Comparison of ENCODE assay signal across 1 cellular context in genomic region chr1:200972985-200973742, GRCh38.
TF ChIP-seq lines count a peak whose summit lies in the region.

No MANE protein-coding gene starts in this region.

TF ChIP-seq in SK-N-SH, 30 proteins besides CTCF, POLR2A, EP300 and RAD21 (continued from another document):
- TF ChIP-seq, protein P1, sequence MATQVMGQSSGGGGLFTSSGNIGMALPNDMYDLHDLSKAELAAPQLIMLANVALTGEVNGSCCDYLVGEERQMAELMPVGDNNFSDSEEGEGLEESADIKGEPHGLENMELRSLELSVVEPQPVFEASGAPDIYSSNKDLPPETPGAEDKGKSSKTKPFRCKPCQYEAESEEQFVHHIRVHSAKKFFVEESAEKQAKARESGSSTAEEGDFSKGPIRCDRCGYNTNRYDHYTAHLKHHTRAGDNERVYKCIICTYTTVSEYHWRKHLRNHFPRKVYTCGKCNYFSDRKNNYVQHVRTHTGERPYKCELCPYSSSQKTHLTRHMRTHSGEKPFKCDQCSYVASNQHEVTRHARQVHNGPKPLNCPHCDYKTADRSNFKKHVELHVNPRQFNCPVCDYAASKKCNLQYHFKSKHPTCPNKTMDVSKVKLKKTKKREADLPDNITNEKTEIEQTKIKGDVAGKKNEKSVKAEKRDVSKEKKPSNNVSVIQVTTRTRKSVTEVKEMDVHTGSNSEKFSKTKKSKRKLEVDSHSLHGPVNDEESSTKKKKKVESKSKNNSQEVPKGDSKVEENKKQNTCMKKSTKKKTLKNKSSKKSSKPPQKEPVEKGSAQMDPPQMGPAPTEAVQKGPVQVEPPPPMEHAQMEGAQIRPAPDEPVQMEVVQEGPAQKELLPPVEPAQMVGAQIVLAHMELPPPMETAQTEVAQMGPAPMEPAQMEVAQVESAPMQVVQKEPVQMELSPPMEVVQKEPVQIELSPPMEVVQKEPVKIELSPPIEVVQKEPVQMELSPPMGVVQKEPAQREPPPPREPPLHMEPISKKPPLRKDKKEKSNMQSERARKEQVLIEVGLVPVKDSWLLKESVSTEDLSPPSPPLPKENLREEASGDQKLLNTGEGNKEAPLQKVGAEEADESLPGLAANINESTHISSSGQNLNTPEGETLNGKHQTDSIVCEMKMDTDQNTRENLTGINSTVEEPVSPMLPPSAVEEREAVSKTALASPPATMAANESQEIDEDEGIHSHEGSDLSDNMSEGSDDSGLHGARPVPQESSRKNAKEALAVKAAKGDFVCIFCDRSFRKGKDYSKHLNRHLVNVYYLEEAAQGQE (IDR thresholded peaks at IDR 0.05; ENCODE audit: low read depth, low read length) = no peak
- TF ChIP-seq GABPA (IDR thresholded peaks at IDR 0.05; ENCODE audit: low read depth) (no peak), ZBTB33 (IDR thresholded peaks at IDR 0.05; ENCODE audit: borderline replicate concordance, low read depth) (no peak), POLR2AphosphoS5 (IDR thresholded peaks at IDR 0.05; ENCODE audit: low read depth, low read length) (no peak), FOXJ3 (CRISPR knock-in tag; IDR thresholded peaks at IDR 0.05) (no peak), RCOR1 (IDR thresholded peaks at IDR 0.05; ENCODE audit: low read length) (no peak), YY1 (IDR thresholded peaks at IDR 0.05; ENCODE audit: low read depth) (no peak), TAF1 (IDR thresholded peaks at IDR 0.05; ENCODE audit: borderline replicate concordance, low read depth, low read length) (no peak)
